10 cellular contexts compared by ENCODE assay signal in the genomic region with DNA sequence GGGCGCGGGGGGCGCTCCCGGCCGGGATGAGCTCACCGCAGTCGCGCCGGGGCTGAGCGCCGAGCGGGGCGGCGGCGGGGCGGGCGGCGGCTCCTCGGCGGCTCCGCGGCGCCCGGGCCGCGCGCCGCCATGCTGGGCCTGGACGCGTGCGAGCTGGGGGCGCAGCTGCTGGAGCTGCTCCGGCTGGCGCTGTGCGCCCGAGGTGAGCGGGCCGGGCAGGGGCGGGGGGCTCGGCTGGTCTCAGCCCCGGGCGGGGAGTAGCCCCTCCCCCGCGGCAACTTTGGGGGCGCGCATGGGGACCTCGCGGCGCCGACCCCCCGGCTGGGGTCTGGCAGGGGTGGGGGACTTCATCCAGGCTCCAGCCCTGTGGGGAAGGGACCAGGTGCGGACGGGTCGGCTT. TPM values are rescaled to one million over a fixed set of nuclear protein-coding genes. Genes with fewer than 3 reads are reported as not detected.
DNase-seq lines count a peak whose midpoint lies in the region; ATAC-seq, FAIRE-seq and TF ChIP-seq lines count a peak whose summit lies in the region.
"Had no signal": no experiment of that assay in that cellular context is flagged by ENCODE, and none has a peak within 500 bp of the region (broad histone marks: within the 10 kb centered on the region; RNA-seq: fewer than 3 reads in every experiment).

Gene ARHGDIG (plus strand): TSS at position 40 of the 400 bp plus-strand sequence. CDS start 90 bp downstream, at position 130.

- ATAC-seq in GM21576 (IDR thresholded peaks at IDR 0.05; ENCODE audit: unreplicated experiment) (no peak), GM18867 (IDR thresholded peaks at IDR 0.05; ENCODE audit: unreplicated experiment) (no peak)

- H2AFZ ChIP-seq in endothelial cell of umbilical vein (ENCODE audit: low read depth, low read length), result peak within 1 kb of the TSS; percentile 59
- peak within 1 kb of the TSS; percentile 91 for H2AFZ ChIP-seq in neuronal stem cell (ENCODE audit: low read length)

- no peaks in the 10 kb centered on the region for H4K20me1 ChIP-seq in endothelial cell of umbilical vein (replicated peaks; ENCODE audit: control insufficient read depth, extremely low read depth, insufficient read depth, low read length)

- H3K36me3 Mint-ChIP-seq in CD4-positive, alpha-beta memory T cell, result no peaks in the 10 kb centered on the region

- H3K9me3 ChIP-seq in endothelial cell of umbilical vein (replicated peaks; ENCODE audit: control insufficient read depth, insufficient read depth, low read length) (no peaks in the 10 kb centered on the region), neuronal stem cell (replicated peaks in 1 of 2; ENCODE audit: control insufficient read depth in 2 of 2, insufficient read depth in 1 of 2, low read depth in 1 of 2, low read length in 2 of 2) (peaks cover 0 to 5% of the 10 kb centered on the region in 2 donors)
- H3K9me3 ChIP-seq in CD4-positive, alpha-beta memory T cell (ENCODE audit: control insufficient read depth in 1 of 2, low read length in 2 of 2), result no peaks in the 10 kb centered on the region

- DNase-seq in BJ (ENCODE audit: low read depth) (no peak), LNCaP clone FGC (ENCODE audit: low read depth) (no peak), endothelial cell of umbilical vein (ENCODE audit: low read depth, low spot score) (no peak), neuronal stem cell (ENCODE audit: low spot score) (no peak), SKM-1 treated with dmso at 0.1 percent for 144 hours (lab: John Stamatoyannopoulos, UW; ENCODE audit: unreplicated experiment) (no peak)
- DNase-seq in CD4-positive, alpha-beta memory T cell, result no peak

- POLR2A ChIA-PET in BJ (lab: Charles Lee), result no interaction called here
- POLR2A ChIA-PET in endothelial cell of umbilical vein (lab: Charles Lee), result no interaction called here
- POLR2A ChIA-PET in CD4-positive, alpha-beta memory T cell (lab: Charles Lee; ENCODE audit: partially characterized antibody), result no interaction called here

- BruUV-seq in endothelial cell of umbilical vein (replicated peaks; lab: Mats Ljungman, UMichigan), result no TSS peak

- peak within 1 kb of the TSS; percentile 96 for H3K23ac ChIP-seq in neuronal stem cell (ENCODE audit: low read depth, low read length, poor library complexity)

- H2BK5ac ChIP-seq in neuronal stem cell (ENCODE audit: low read length), result peak within 1 kb of the TSS; percentile 66

- peak within 1 kb of the TSS; percentile 81 for H2BK15ac ChIP-seq in neuronal stem cell (ENCODE audit: low read length)

- H3K27me3 ChIP-seq in BJ (ENCODE audit: control insufficient read depth, insufficient read depth, low read length) (no peaks in the 10 kb centered on the region; the same call in 1 of the 2 replicates), endothelial cell of umbilical vein (ENCODE audit: control insufficient read depth in 2 of 2, insufficient read depth in 2 of 2, low read length in 2 of 2) (peaks cover 4% of the 10 kb centered on the region in 2 experiments), neuronal stem cell (ENCODE audit: control insufficient read depth in 3 of 3, insufficient read depth in 3 of 3, low read depth in 1 of 3, low read length in 3 of 3) (peaks cover 2 to 59% (median 46%) of the 10 kb centered on the region in 3 experiments)
- H3K27me3 ChIP-seq in CD4-positive, alpha-beta memory T cell (ENCODE audit: insufficient read depth, low read length), result no peaks in the 10 kb centered on the region

- WGBS in neuronal stem cell (ENCODE audit: extremely low coverage in 2 of 2, insufficient read length in 2 of 2, insufficient replicate concordance in 1 of 2), 2 donors, result no CpG with 5 or more reads among the region's 54 CpGs

- peak within 1 kb of the TSS in 2 of 8 donors; percentile 5 to 25 for H3K4me3 Mint-ChIP-seq in CD4-positive, alpha-beta memory T cell

- H3K4me1 ChIP-seq in endothelial cell of umbilical vein (ENCODE audit: control insufficient read depth, extremely low read depth, insufficient read depth, low read length) (no peaks in the 10 kb centered on the region), neuronal stem cell (ENCODE audit: control insufficient read depth in 2 of 2, insufficient read depth in 1 of 2, low read depth in 1 of 2, low read length in 2 of 2) (peaks cover 0 to 2% of the 10 kb centered on the region in 2 donors)
- peaks cover 10% of the 10 kb centered on the region for H3K4me1 ChIP-seq in CD4-positive, alpha-beta memory T cell (ENCODE audit: insufficient read depth, low read length)

- no peak within 1 kb of the TSS for H3K4ac ChIP-seq in neuronal stem cell (ENCODE audit: low read length)

- no peak within 1 kb of the TSS for H3K4me2 ChIP-seq in endothelial cell of umbilical vein (ENCODE audit: insufficient read depth, low read length)
- H3K4me2 ChIP-seq in neuronal stem cell (ENCODE audit: insufficient read depth, low read length, poor library complexity, severe bottlenecking), result peak within 1 kb of the TSS; percentile 98

- H3K27me3 Mint-ChIP-seq in CD4-positive, alpha-beta memory T cell, result peaks cover 4 to 7% of the 10 kb centered on the region in 2 donors

- no peak within 1 kb of the TSS for H3K27ac Mint-ChIP-seq in CD4-positive, alpha-beta memory T cell

- intact Hi-C loops in endothelial cell of umbilical vein (cut with micrococcal nuclease), result no loop called here
- intact Hi-C loops in CD4-positive, alpha-beta memory T cell (cut with micrococcal nuclease), result no loop called here

- peak within 1 kb of the TSS; percentile 90 for H2AK5ac ChIP-seq in neuronal stem cell (ENCODE audit: low read depth, low read length)

- peak within 1 kb of the TSS; percentile 58 for H2BK12ac ChIP-seq in neuronal stem cell (ENCODE audit: low read length)

- H3K27ac ChIP-seq in endothelial cell of umbilical vein (ENCODE audit: insufficient read depth, low read depth, low read length), result no peak within 1 kb of the TSS
- H3K27ac ChIP-seq in neuronal stem cell (replicated peaks; ENCODE audit: low read length), result no peak within 1 kb of the TSS
- no peak within 1 kb of the TSS for H3K27ac ChIP-seq in CD4-positive, alpha-beta memory T cell (ENCODE audit: low read depth, low read length)

- H4K91ac ChIP-seq in neuronal stem cell (ENCODE audit: low read depth, low read length, poor library complexity), result no peak within 1 kb of the TSS

- H4K8ac ChIP-seq in neuronal stem cell (ENCODE audit: low read depth, low read length), result no peak within 1 kb of the TSS

- H3K79me1 ChIP-seq in neuronal stem cell (ENCODE audit: low read depth, low read length), result no peaks in the 10 kb centered on the region

- peak within 1 kb of the TSS; percentile 39 for H2BK120ac ChIP-seq in neuronal stem cell (ENCODE audit: low read depth, low read length)

- no peak for TF ChIP-seq CTCF in BJ (IDR thresholded peaks at IDR 0.05; ENCODE audit: insufficient read depth, low read depth, low read length)
- no peak for TF ChIP-seq CTCF in LNCaP clone FGC (IDR thresholded peaks at IDR 0.05; ENCODE audit: control insufficient read depth, extremely low read depth, insufficient read depth)
- TF ChIP-seq CTCF in endothelial cell of umbilical vein (IDR thresholded peaks at IDR 0.05; ENCODE audit: extremely low read depth in 1 of 2, insufficient read depth in 1 of 2, low read depth in 1 of 2, low read length in 2 of 2), result no peak

- H3K18ac ChIP-seq in neuronal stem cell (ENCODE audit: low read length), result peak within 1 kb of the TSS; percentile 80

- TF ChIP-seq POLR2A in endothelial cell of umbilical vein (IDR thresholded peaks at IDR 0.05; ENCODE audit: low read depth, low read length), result no peak

- CTCF ChIA-PET in BJ (lab: Yijun Ruan, JAX), result interaction anchor here (1.0 kb wide), 1 partner anchor 82 kb away, joined by 4 read pairs; no protein-coding TSS in a partner anchor
- CTCF ChIA-PET in endothelial cell of umbilical vein (lab: Charles Lee), result interaction anchor here (1.0 kb wide), 1 partner anchor 72 kb away, joined by 4 read pairs; the partner anchor contains the start of gene AXIN1
- CTCF ChIA-PET in CD4-positive, alpha-beta memory T cell (lab: Charles Lee; ENCODE audit: partially characterized antibody), result no interaction called here

- no peak within 1 kb of the TSS for H3K14ac ChIP-seq in neuronal stem cell (ENCODE audit: low read length)

- H3K4me1 Mint-ChIP-seq in CD4-positive, alpha-beta memory T cell, result peaks cover 6 to 9% (median 8%) of the 10 kb centered on the region in 4 donors

- no peaks in the 10 kb centered on the region for H3K9me1 ChIP-seq in endothelial cell of umbilical vein (replicated peaks; ENCODE audit: control insufficient read depth, extremely low read depth, insufficient read depth, low read length)

- H3K36me3 ChIP-seq in BJ (ENCODE audit: control insufficient read depth, insufficient read depth, low read length) (no peaks in the 10 kb centered on the region), endothelial cell of umbilical vein (ENCODE audit: control insufficient read depth in 2 of 2, extremely low read depth in 1 of 2, insufficient read depth in 2 of 2, low read length in 2 of 2) (no peaks in the 10 kb centered on the region), neuronal stem cell (replicated peaks in 1 of 2; ENCODE audit: control insufficient read depth in 2 of 2, insufficient read depth in 2 of 2, low read length in 2 of 2) (no peaks in the 10 kb centered on the region)
- H3K36me3 ChIP-seq in CD4-positive, alpha-beta memory T cell (ENCODE audit: insufficient read depth, low read length), result no peaks in the 10 kb centered on the region

- H3K79me2 ChIP-seq in endothelial cell of umbilical vein (ENCODE audit: control insufficient read depth, insufficient read depth, low read length), result no peaks in the 10 kb centered on the region

- H3K9ac ChIP-seq in endothelial cell of umbilical vein (replicated peaks; ENCODE audit: extremely low read depth, insufficient read depth, low read length) (peak within 1 kb of the TSS; percentile 16), neuronal stem cell (ENCODE audit: low read depth, low read length, poor library complexity) (peak within 1 kb of the TSS; percentile 44)

- dilution Hi-C loops in endothelial cell of umbilical vein (cut with MboI; ENCODE audit: extremely low pct_ligation_motif_present, low sequenced_read_pairs), result no loop called here

- H3K4me3 ChIP-seq in BJ (ENCODE audit: low read depth, low read length) (peak within 1 kb of the TSS; percentile 16; the same call in 1 of the 2 replicates), LNCaP clone FGC (ENCODE audit: low read depth, low read length) (peak within 1 kb of the TSS; percentile 53), endothelial cell of umbilical vein (replicated peaks in 1 of 3; ENCODE audit: insufficient read depth in 1 of 3, low read depth in 1 of 3, low read length in 3 of 3) (peak within 1 kb of the TSS in 1 of 3 experiments; percentile 36), neuronal stem cell (ENCODE audit: low read length in 2 of 2) (peak within 1 kb of the TSS; percentile 37 to 79)
- H3K4me3 ChIP-seq in CD4-positive, alpha-beta memory T cell (ENCODE audit: low read length in 2 of 2), result no peak within 1 kb of the TSS

- no peaks in the 10 kb centered on the region for H3K9me3 Mint-ChIP-seq in CD4-positive, alpha-beta memory T cell

- no peak for FAIRE-seq in endothelial cell of umbilical vein (lab: Jason Lieb, UNC)
- FAIRE-seq: G401.6, keratinocyte had no signal

RNA-seq across cellular contexts. Expression of gene ARHGDIG, which starts in this region (rescaled TPM):
- polyA plus RNA-seq in BJ (2011; rRNA removed) (0.22 and 0.51 TPM in 2 replicates), endothelial cell of umbilical vein (2.2 and 3.8 TPM in 2 replicates)
- not detected in 2 replicates for polyA minus RNA-seq in BJ (2011; rRNA and poly(A)+ RNA removed)
- 0.93 and 1.9 TPM in 2 replicates for total RNA-seq in endothelial cell of umbilical vein
- polyA plus RNA-seq in endothelial cell of umbilical vein (2011; cell fraction: cytosol; rRNA removed), result 1.0 and 1.4 TPM in 2 replicates
- 3.8 TPM in 2 replicates for polyA plus RNA-seq in endothelial cell of umbilical vein (2011; cell fraction: nucleus; rRNA removed)
- 5.3 and 13.2 TPM in 2 replicates for polyA plus RNA-seq in endothelial cell of umbilical vein (2012)
- 0.56 and 0.57 TPM in 2 replicates for polyA minus RNA-seq in endothelial cell of umbilical vein
- not detected for polyA minus RNA-seq in endothelial cell of umbilical vein (2011; cell fraction: cytosol; rRNA and poly(A)+ RNA removed)
- 0.77 and 0.91 TPM in 2 replicates for polyA minus RNA-seq in endothelial cell of umbilical vein (2011; cell fraction: nucleus; rRNA and poly(A)+ RNA removed)
- polyA plus RNA-seq in neuronal stem cell (2013, experiment 1 of 2), result 0.85 TPM
- polyA plus RNA-seq in neuronal stem cell (2013, experiment 2 of 2), result 0.89 TPM
- total RNA-seq in CD4-positive, alpha-beta memory T cell, result under 1 TPM in 1 of 2 experiments, not detected in 1; 0.96 TPM
- polyA plus RNA-seq in CD4-positive, alpha-beta memory T cell, result not detected

Comparison
In these comparisons a context has a peak if more than half of its experiments do, and no peak if none do; other contexts are left out.
1. H3K4me3 ChIP-seq: peak in BJ (single experiment), LNCaP clone FGC (single experiment) and neuronal stem cell (2 of 2); none in CD4-positive, alpha-beta memory T cell (0 of 2).